9 cellular contexts compared by ENCODE assay signal in the genomic region with DNA sequence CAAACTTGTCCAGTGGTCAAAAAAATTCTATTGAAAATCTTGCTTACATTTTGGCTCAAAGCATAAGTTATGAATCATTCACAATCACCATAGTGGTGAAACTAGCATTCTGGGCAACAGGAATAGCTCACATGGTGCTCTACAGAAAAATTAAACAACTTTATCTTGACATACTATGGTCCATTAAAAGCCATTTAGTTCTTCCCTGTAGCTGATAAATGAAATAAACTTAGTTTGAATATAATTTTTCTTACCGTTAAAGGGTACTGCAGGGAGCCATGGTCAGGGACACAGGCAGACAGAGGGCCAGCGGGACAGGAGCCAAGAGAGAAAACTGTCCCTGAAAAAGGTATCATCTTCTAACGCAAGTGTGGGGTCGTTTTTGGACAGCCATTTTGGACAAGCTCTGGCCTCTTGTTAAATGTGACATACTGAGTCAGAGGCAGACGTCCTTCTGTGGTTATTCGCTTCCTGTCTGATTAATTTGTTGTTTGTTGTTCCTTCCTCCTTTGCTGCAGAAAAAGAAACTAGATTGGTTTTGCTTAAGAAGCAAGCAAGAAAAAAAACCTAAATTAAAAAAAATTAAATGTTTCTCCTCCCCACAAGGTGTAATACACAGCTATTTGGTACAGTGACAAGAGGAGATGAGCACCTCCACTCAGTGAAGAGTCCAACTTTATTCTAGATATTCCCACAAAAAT. TPM values are rescaled to one million over a fixed set of nuclear protein-coding genes. Genes with fewer than 3 reads are reported as not detected.
DNase-seq lines count a peak whose midpoint lies in the region; ATAC-seq and TF ChIP-seq lines count a peak whose summit lies in the region.
"Had no signal": no experiment of that assay in that cellular context is flagged by ENCODE, and none has a peak within 500 bp of the region (broad histone marks: within the 10 kb centered on the region; RNA-seq: fewer than 3 reads in every experiment).

A gene with protein sequence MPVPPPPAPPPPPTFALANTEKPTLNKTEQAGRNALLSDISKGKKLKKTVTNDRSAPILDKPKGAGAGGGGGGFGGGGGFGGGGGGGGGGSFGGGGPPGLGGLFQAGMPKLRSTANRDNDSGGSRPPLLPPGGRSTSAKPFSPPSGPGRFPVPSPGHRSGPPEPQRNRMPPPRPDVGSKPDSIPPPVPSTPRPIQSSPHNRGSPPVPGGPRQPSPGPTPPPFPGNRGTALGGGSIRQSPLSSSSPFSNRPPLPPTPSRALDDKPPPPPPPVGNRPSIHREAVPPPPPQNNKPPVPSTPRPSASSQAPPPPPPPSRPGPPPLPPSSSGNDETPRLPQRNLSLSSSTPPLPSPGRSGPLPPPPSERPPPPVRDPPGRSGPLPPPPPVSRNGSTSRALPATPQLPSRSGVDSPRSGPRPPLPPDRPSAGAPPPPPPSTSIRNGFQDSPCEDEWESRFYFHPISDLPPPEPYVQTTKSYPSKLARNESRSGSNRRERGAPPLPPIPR (minus strand): TSS at position 458 of the 701 bp plus-strand sequence. CDS start 12,231 bp downstream, outside the sequence.

- POLR2A ChIA-PET in OCI-LY7 (lab: Charles Lee), result interaction anchor here (0.6 to 10.2 kb wide), 9 partner anchors 13 to 993 kb away, joined by 3 to 185 read pairs (median 6); a partner anchor contains a TSS

- peak within 1 kb of the TSS; percentile 79 for H3K4me3 ChIP-seq in OCI-LY7 (ENCODE audit: low read depth, low read length, poor library complexity, severe bottlenecking)
- H3K4me3 ChIP-seq: cardiac muscle cell had no signal

- H3K4me2 ChIP-seq in OCI-LY7 (ENCODE audit: low read length), result peak within 1 kb of the TSS; percentile 81

- BruUV-seq in OCI-LY7 (replicated peaks; lab: Mats Ljungman, UMichigan), result TSS peak; percentile 79

- intact Hi-C loops in OCI-LY7 (cut with micrococcal nuclease; ENCODE audit: unreplicated experiment), result loop anchor here (2.0 to 5.0 kb wide), 4 partner anchors 61 to 1245 kb away; a partner anchor contains a TSS

- peak; percentile 84 for DNase-seq in OCI-LY7 (ENCODE audit: low spot score)
- peak; percentile 92 for DNase-seq in iris pigment epithelial cell (ENCODE audit: low read depth)
- no peak for DNase-seq in HuH-7 (ENCODE audit: low spot score)
- no peak for DNase-seq in NCI-H526 treated with DMSO at 0.1 percent for 48 hours (lab: John Stamatoyannopoulos, UW)

- peak within 1 kb of the TSS; percentile 94 for H3K27ac ChIP-seq in OCI-LY7 (ENCODE audit: low read depth, low read length, poor library complexity, severe bottlenecking)
- no peak within 1 kb of the TSS for H3K27ac ChIP-seq in adipose tissue (ENCODE audit: low read depth, low read length)
- H3K27ac ChIP-seq in temporal lobe (ENCODE audit: low read depth, low read length), result peak within 1 kb of the TSS; percentile 41
- H3K27ac ChIP-seq: cardiac muscle cell had no signal

- peaks cover 11% of the 10 kb centered on the region; the same call in 1 of the 2 replicates for H3K9me3 ChIP-seq in OCI-LY7 (ENCODE audit: low read length)

- H3K9me2 ChIP-seq in OCI-LY7 (ENCODE audit: insufficient read depth, low read length), result no peaks in the 10 kb centered on the region

- CTCF ChIA-PET in OCI-LY7 (lab: Charles Lee; ENCODE audit: unreplicated experiment), result interaction anchor here (0.6 to 1.7 kb wide), 3 partner anchors 20 to 1548 kb away, joined by 4 to 5 read pairs (median 4); no protein-coding TSS in a partner anchor

- H4K20me1 ChIP-seq in OCI-LY7 (ENCODE audit: insufficient read depth, low read length), result no peaks in the 10 kb centered on the region

- ATAC-seq in GM18520 (IDR thresholded peaks at IDR 0.05; ENCODE audit: unreplicated experiment) (peak; percentile 34), HG02759 (IDR thresholded peaks at IDR 0.05; ENCODE audit: unreplicated experiment) (peak; percentile 38)

- TF ChIP-seq CTCF in OCI-LY7 (conservative IDR thresholded peaks at IDR 0.05; ENCODE audit: low read length), result no peak

- peak within 1 kb of the TSS; percentile 68; the same call in 1 of the 2 replicates for H2AFZ ChIP-seq in OCI-LY7 (ENCODE audit: low read length)

- WGBS in adipose tissue, 3 donors, result 22 to 74% (median 41%) methylated on average over 6 of the region's 6 CpGs

- peaks cover 69% of the 10 kb centered on the region for H3K4me1 ChIP-seq in OCI-LY7 (ENCODE audit: insufficient read depth, low read length, poor library complexity, severe bottlenecking)

- peaks cover 12% of the 10 kb centered on the region; the same call in 1 of the 2 replicates for H3K36me3 ChIP-seq in OCI-LY7 (ENCODE audit: insufficient read depth, low read length)
- H3K36me3 ChIP-seq: cardiac muscle cell had no signal

- H3K79me2 ChIP-seq in OCI-LY7 (ENCODE audit: insufficient read depth, low read depth, low read length), result peaks cover 61% of the 10 kb centered on the region

RNA-seq across cellular contexts. Expression of the gene that starts here (rescaled TPM):
- total RNA-seq in OCI-LY7 (2014; rRNA removed; shearing (Covaris generic)), result 22.7 and 27.1 TPM in 2 replicates
- total RNA-seq in OCI-LY7 (2022) (183 and 192 TPM in 2 replicates), temporal lobe (3.4 TPM)
- polyA plus RNA-seq in adipose tissue, result 10 to 100 TPM in 2 of 3 donors, 1 to 10 TPM in 1; 5.8 to 43.9 (median 20.4) TPM

Comparison
In these comparisons a context has a peak if more than half of its experiments do, and no peak if none do; other contexts are left out.
1. DNase-seq: peak in OCI-LY7 (single experiment) and iris pigment epithelial cell (single experiment); none in HuH-7 (single experiment) and NCI-H526 treated with DMSO at 0.1 percent for 48 hours (single experiment).